In the genomic region with DNA sequence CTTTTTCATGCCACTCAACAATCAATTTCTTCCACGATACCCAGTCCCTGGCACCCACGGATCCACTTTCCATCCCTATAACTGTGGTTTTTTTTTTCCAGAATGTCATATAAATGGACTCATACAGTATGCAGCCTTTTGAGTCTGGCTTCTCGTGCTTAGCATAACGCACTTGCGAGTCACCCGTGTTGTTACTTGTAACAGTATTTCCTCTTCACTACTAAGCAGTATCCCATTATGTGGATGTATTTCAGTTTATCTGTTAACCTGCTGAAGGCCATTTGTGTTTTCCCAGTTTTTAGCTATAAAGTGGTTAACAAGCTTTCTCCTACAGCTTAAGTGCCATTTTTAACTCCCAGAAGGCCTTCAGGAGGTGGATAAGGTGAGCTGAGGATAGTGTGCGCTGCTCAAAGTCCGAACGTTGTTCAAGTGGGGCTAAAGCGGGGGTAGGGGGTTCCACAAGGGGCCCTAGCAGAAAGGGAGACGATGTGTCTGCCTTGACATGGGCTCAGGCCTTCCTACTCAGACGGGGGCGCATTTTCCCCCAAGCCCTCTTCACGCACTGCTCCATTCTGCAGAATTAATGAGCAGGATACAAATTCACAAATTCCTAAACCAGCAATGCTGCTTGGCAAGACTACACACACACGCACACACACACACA, we compare ENCODE assay signal across 1 cellular context.
TF ChIP-seq lines count a peak whose summit lies in the region.

No MANE protein-coding gene starts in this region.

TF ChIP-seq in K562, 482 proteins besides CTCF, POLR2A, EP300 and RAD21 (continued from another document):
- TF ChIP-seq ZBTB5 (IDR thresholded peaks at IDR 0.05), result no peak
TF ChIP-seq in K562: peak in this region for 18.
